In genomic region chr20:2840138-2840966, GRCh38 we compare ENCODE assay signal across 8 cellular contexts. TPM values are rescaled to one million over a fixed set of nuclear protein-coding genes. Genes with fewer than 3 reads are reported as not detected.
DNase-seq lines count a peak whose midpoint lies in the region; ATAC-seq and TF ChIP-seq lines count a peak whose summit lies in the region.

PCED1A (minus strand) TSS chr20:2840655; CDS start chr20:2839912, 743 bp downstream.
VPS16 (plus strand) TSS chr20:2840745; CDS start chr20:2840775, 30 bp downstream.

- no peak for TF ChIP-seq CTCF in AG10803 (conservative IDR thresholded peaks at IDR 0.05; ENCODE audit: low read length)
- no peak for TF ChIP-seq CTCF in coronary artery (IDR thresholded peaks at IDR 0.05)

- peak within 1 kb of the TSS; percentile 83 to 87 for H3K27ac ChIP-seq in coronary artery

- DNase-seq in AG10803 (ENCODE audit: low read depth) (peak; percentile 83), NCI-H524 treated with DMSO at 0.1 percent for 48 hours (lab: John Stamatoyannopoulos, UW) (peak; percentile 68), coronary artery (ENCODE audit: low spot score) (peak; percentile 90), left lobe of liver (ENCODE audit: low spot score) (peak; percentile 89)
- peak; percentile 94 for DNase-seq in activated CD4-positive, alpha-beta T cell treated with anti-CD3 and anti-CD28 coated beads for 48 hours
- DNase-seq in stimulated activated CD4-positive, alpha-beta T cell treated with anti-CD3 and anti-CD28 coated beads, Interleukin-2, amount 100 ng/mL, for 4 hours (ENCODE audit: low read depth) = peak; percentile 85

- ATAC-seq in GM19023 (IDR thresholded peaks at IDR 0.05; ENCODE audit: unreplicated experiment) (peak; percentile 98), HG03196 (IDR thresholded peaks at IDR 0.05; ENCODE audit: unreplicated experiment) (peak; percentile 94), left lobe of liver (peak; percentile 97)

- H3K4me3 ChIP-seq in AG10803 (ENCODE audit: low read length) (peak within 1 kb of the TSS; percentile 92), coronary artery (peak within 1 kb of the TSS; percentile 84)

RNA-seq across cellular contexts. Expression of gene PCED1A, which starts in this region (rescaled TPM):
- total RNA-seq in left lobe of liver = 21.4 TPM

RNA-seq across cellular contexts. Expression of gene VPS16, which starts in this region (rescaled TPM):
- 19.3 TPM for total RNA-seq in left lobe of liver

Comparison
In these comparisons a context has a peak if more than half of its experiments do, and no peak if none do; other contexts are left out.
1. Peak in every context shown above with its lines: DNase-seq, ATAC-seq, H3K4me3 ChIP-seq and H3K27ac ChIP-seq.